In genomic region chr2:126661702-126662465, GRCh38 we compare ENCODE assay signal across 13 cellular contexts. TPM values are rescaled to one million over a fixed set of nuclear protein-coding genes. Genes with fewer than 3 reads are reported as not detected.
A peak's percentile ranks its signal among the peaks of the same experiment; 100 is the strongest.
DNase-seq lines count a peak whose midpoint lies in the region; ATAC-seq, FAIRE-seq and TF ChIP-seq lines count a peak whose summit lies in the region.
"Had no signal": no experiment of that assay in that cellular context is flagged by ENCODE, and none has a peak within 500 bp of the region (broad histone marks: within the 10 kb centered on the region; RNA-seq: fewer than 3 reads in every experiment).

No MANE protein-coding gene starts in this region.

- H2BK12ac ChIP-seq in H9 (ENCODE audit: insufficient read length, low read depth, low read length), result no peak overlapping the region

- H3K36me3 ChIP-seq in small intestine (ENCODE audit: control insufficient read depth in 2 of 2, insufficient read depth in 2 of 2, low read length in 2 of 2), result no peaks in the 10 kb centered on the region
- H3K36me3 ChIP-seq: left lung had no signal

- no peak overlapping the region for H2AK5ac ChIP-seq in H9 (ENCODE audit: insufficient read length, low read length)

- no peak overlapping the region for H2BK20ac ChIP-seq in H9 (ENCODE audit: low read depth, low read length, poor library complexity, severe bottlenecking)

- no peak overlapping the region for H3K4ac ChIP-seq in H9 (ENCODE audit: low read depth, low read length)

- no peak overlapping the region for H3K18ac ChIP-seq in H9 (ENCODE audit: insufficient read length, low read depth, low read length)

- H2AFZ ChIP-seq in H9 (ENCODE audit: low read length), result no peak overlapping the region

- 0 out of 2 replicates have a peak, but pooled peaks cover 2% of the 10 kb centered on the region for H3K79me2 ChIP-seq in H9 (ENCODE audit: insufficient read depth, low read length)

- H3K23me2 ChIP-seq in H9 (ENCODE audit: insufficient read length, low read depth, low read length, poor library complexity, severe bottlenecking), result peaks cover 5% of the 10 kb centered on the region

- no peak overlapping the region for H3K23ac ChIP-seq in H9 (ENCODE audit: insufficient read length, low read depth, low read length)

- no peak overlapping the region for H3K56ac ChIP-seq in H9 (ENCODE audit: insufficient read length, low read depth, low read length)

- POLR2A ChIA-PET in activated CD4-positive, alpha-beta T cell treated with anti-CD3 and anti-CD28 coated beads for 36 hours (lab: Charles Lee), result no interaction called here
- POLR2A ChIA-PET in T-cell (lab: Charles Lee), result interaction anchor here in 1 of 2 donors (0.5 kb wide), 1 partner anchor 112 kb away, joined by 3 read pairs; no protein-coding TSS in a partner anchor
- POLR2A ChIA-PET in GM10248 (lab: Yijun Ruan, JAX), result no interaction called here

- no peaks in the 10 kb centered on the region for H3K79me1 ChIP-seq in H9 (ENCODE audit: insufficient read depth, low read depth, low read length, poor library complexity, severe bottlenecking)

- no peak overlapping the region for H4K8ac ChIP-seq in H9 (replicated peaks; ENCODE audit: insufficient read length, low read depth, low read length)

- H3K4me3 Mint-ChIP-seq in activated CD4-positive, alpha-beta T cell treated with anti-CD3 and anti-CD28 coated beads for 36 hours, result peak overlapping the region; percentile 57
- H3K4me3 Mint-ChIP-seq in T-cell (peak overlapping the region; percentile 59 to 96 (median 68)), H9 (no peak overlapping the region)
- no peak overlapping the region for H3K4me3 Mint-ChIP-seq in dendritic cell treated with granulocyte-macrophage colony-stimulating factor and Interleukin-4, amounts not matched to agents 40 ng/mL and 50 ng/mL, for 4 days

- H4K20me1 ChIP-seq in H9 (ENCODE audit: control insufficient read depth, insufficient read depth, insufficient read length), result no peaks in the 10 kb centered on the region

- no peak overlapping the region for H4K91ac ChIP-seq in H9 (ENCODE audit: insufficient read length, low read depth, low read length)

- DNase-seq in activated CD4-positive, alpha-beta T cell treated with anti-CD3 and anti-CD28 coated beads for 36 hours, result no peak
- no peak for DNase-seq in activated CD4-positive, alpha-beta T cell treated with anti-CD3 and anti-CD28 coated beads, Interleukin-2, amount 50 U/mL, for 1 hour
- DNase-seq in T-cell, result no peak
- no peak for DNase-seq in small intestine
- DNase-seq in GM10248 (ENCODE audit: extremely low spot score), result no peak
- no peak for DNase-seq in H9
- DNase-seq: 8988T, foreskin melanocyte, left lung, NCI-H1092 treated with DMSO at 0.1 percent for 48 hours had no signal

- H3K9ac ChIP-seq in H9 (ENCODE audit: extremely low read depth, insufficient read length, low read length), result no peak overlapping the region

- H2BK120ac ChIP-seq in H9 (ENCODE audit: low read depth, low read length, poor library complexity, severe bottlenecking), result no peak overlapping the region

- FAIRE-seq in small intestine (lab: Jason Lieb, UNC), result no peak
- FAIRE-seq: colon had no signal

- H3K4me1 Mint-ChIP-seq in activated CD4-positive, alpha-beta T cell treated with anti-CD3 and anti-CD28 coated beads for 36 hours, result peaks cover 87% of the 10 kb centered on the region
- H3K4me1 Mint-ChIP-seq in T-cell, result peaks cover 91 to 100% (median 97%) of the 10 kb centered on the region in 3 donors
- peaks cover 88% of the 10 kb centered on the region for H3K4me1 Mint-ChIP-seq in dendritic cell treated with granulocyte-macrophage colony-stimulating factor and Interleukin-4, amounts not matched to agents 40 ng/mL and 50 ng/mL, for 4 days (ENCODE audit: low read depth)
- H3K4me1 Mint-ChIP-seq in H9, result peaks cover 37 to 38% of the 10 kb centered on the region in 2 experiments

- no peak overlapping the region for H2BK5ac ChIP-seq in H9 (ENCODE audit: insufficient read length, low read length)

- no peak for ATAC-seq in activated CD4-positive, alpha-beta T cell treated with anti-CD3 and anti-CD28 coated beads for 36 hours
- ATAC-seq in T-cell (replicated peaks in 1 of 4) (no peak), HG03196 (IDR thresholded peaks at IDR 0.05; ENCODE audit: unreplicated experiment) (no peak)
- ATAC-seq: left lung had no signal

- peak overlapping the region; percentile 91 for H3K27ac Mint-ChIP-seq in activated CD4-positive, alpha-beta T cell treated with anti-CD3 and anti-CD28 coated beads for 36 hours
- H3K27ac Mint-ChIP-seq in T-cell (peak overlapping the region; percentile 98 to 99), H9 (no peak overlapping the region)
- peak overlapping the region; percentile 64 for H3K27ac Mint-ChIP-seq in dendritic cell treated with granulocyte-macrophage colony-stimulating factor and Interleukin-4, amounts not matched to agents 40 ng/mL and 50 ng/mL, for 4 days

- H3K9me3 Mint-ChIP-seq in activated CD4-positive, alpha-beta T cell treated with anti-CD3 and anti-CD28 coated beads for 36 hours (ENCODE audit: low read depth), result no peaks in the 10 kb centered on the region
- H3K9me3 Mint-ChIP-seq in T-cell (no peaks in the 10 kb centered on the region), H9 (no peaks in the 10 kb centered on the region)
- no peaks in the 10 kb centered on the region for H3K9me3 Mint-ChIP-seq in dendritic cell treated with granulocyte-macrophage colony-stimulating factor and Interleukin-4, amounts not matched to agents 40 ng/mL and 50 ng/mL, for 4 days

- intact Hi-C loops in activated CD4-positive, alpha-beta T cell treated with anti-CD3 and anti-CD28 coated beads for 36 hours (cut with DNase I, micrococcal nuclease), result loop anchor here in 1 of 2 experiments (10.0 kb wide), 2 partner anchors 753 to 1363 kb away; partner anchors contain the start of genes PROC and SAP130
- intact Hi-C loops in dendritic cell treated with granulocyte-macrophage colony-stimulating factor and Interleukin-4, amounts not matched to agents 40 ng/mL and 50 ng/mL, for 4 days (cut with micrococcal nuclease), result no loop called here

- no peaks in the 10 kb centered on the region for H3K27me3 ChIP-seq in small intestine (ENCODE audit: control insufficient read depth in 2 of 2, insufficient read depth in 2 of 2, low read length in 2 of 2)
- H3K27me3 ChIP-seq in H9 (ENCODE audit: insufficient read depth, low read length), result no peaks in the 10 kb centered on the region
- H3K27me3 ChIP-seq: left lung had no signal

- no peaks in the 10 kb centered on the region for H3K27me3 Mint-ChIP-seq in activated CD4-positive, alpha-beta T cell treated with anti-CD3 and anti-CD28 coated beads for 36 hours
- H3K27me3 Mint-ChIP-seq in T-cell (no peaks in the 10 kb centered on the region), H9 (ENCODE audit: low read depth) (peaks cover 5% of the 10 kb centered on the region; the same call in 1 of the 2 replicates)
- peaks cover 2% of the 10 kb centered on the region for H3K27me3 Mint-ChIP-seq in dendritic cell treated with granulocyte-macrophage colony-stimulating factor and Interleukin-4, amounts not matched to agents 40 ng/mL and 50 ng/mL, for 4 days

- no peak overlapping the region for H3T11ph ChIP-seq in H9 (ENCODE audit: low read length)

- WGBS in small intestine, 3 donors, result 83 to 89% (median 86%) methylated on average over 10 of the region's 10 CpGs
- whole genome bisulfite sequencing in H9 (ENCODE audit: extremely low coverage, insufficient read length, low lambda C conversion rate), result no CpG with 5 or more reads among the region's 10 CpGs

- peaks cover 62% of the 10 kb centered on the region for H3K36me3 Mint-ChIP-seq in activated CD4-positive, alpha-beta T cell treated with anti-CD3 and anti-CD28 coated beads for 36 hours (ENCODE audit: low read depth)
- H3K36me3 Mint-ChIP-seq in T-cell (peaks cover 15% of the 10 kb centered on the region), H9 (ENCODE audit: insufficient read depth in 1 of 3, low read depth in 3 of 3) (no peaks in the 10 kb centered on the region; a peak in 1 of 7 replicates)
- no peaks in the 10 kb centered on the region for H3K36me3 Mint-ChIP-seq in dendritic cell treated with granulocyte-macrophage colony-stimulating factor and Interleukin-4, amounts not matched to agents 40 ng/mL and 50 ng/mL, for 4 days (ENCODE audit: low read depth)

- CTCF ChIA-PET in activated CD4-positive, alpha-beta T cell treated with anti-CD3 and anti-CD28 coated beads for 36 hours (lab: Charles Lee), result interaction anchor here (0.6 to 1.1 kb wide), 2 partner anchors 115 to 263 kb away, joined by 3 to 4 read pairs; no protein-coding TSS in a partner anchor
- CTCF ChIA-PET in T-cell (lab: Charles Lee) (no interaction called here), GM10248 (lab: Yijun Ruan, JAX) (interaction anchor here (1.0 to 1.3 kb wide), 3 partner anchors 12 to 28 kb away, joined by 3 read pairs; no protein-coding TSS in a partner anchor)

- H3K4me1 ChIP-seq in small intestine (ENCODE audit: control insufficient read depth in 2 of 2, insufficient read depth in 1 of 2, low read depth in 1 of 2, low read length in 1 of 2) (no peaks in the 10 kb centered on the region), H9 (ENCODE audit: insufficient read depth, low read length) (peaks cover 5% of the 10 kb centered on the region)

- TF ChIP-seq CTCF in GM10248 (IDR thresholded peaks at IDR 0.05; ENCODE audit: control extremely low read depth, extremely low read depth, low read depth, missing control alignments), result no peak
- TF ChIP-seq CTCF in H9 (conservative IDR thresholded peaks at IDR 0.05), result no peak

- H3K14ac ChIP-seq in H9 (ENCODE audit: insufficient read depth, low read length), result no peak overlapping the region

- H3K27ac ChIP-seq in small intestine (ENCODE audit: low read depth in 1 of 2, low read length in 1 of 2) (peak overlapping the region; percentile 1 to 57), H9 (ENCODE audit: insufficient read length, low read depth, low read length) (no peak overlapping the region)

- no peak overlapping the region for H4K5ac ChIP-seq in H9 (ENCODE audit: insufficient read length, low read depth, low read length)

- H2BK15ac ChIP-seq in H9 (ENCODE audit: low read depth, low read length), result no peak overlapping the region

- H3K4me2 ChIP-seq in H9 (ENCODE audit: insufficient read depth, insufficient read length, low read length), result no peak overlapping the region

- no peaks in the 10 kb centered on the region for H3K9me3 ChIP-seq in small intestine (ENCODE audit: control insufficient read depth, low read depth)
- H3K9me3 ChIP-seq in H9 (ENCODE audit: control insufficient read depth, low read depth, low read length), result no peaks in the 10 kb centered on the region
- H3K9me3 ChIP-seq: left lung had no signal

- no peak overlapping the region for H3K4me3 ChIP-seq in small intestine (ENCODE audit: low read depth in 1 of 2, low read length in 2 of 2)
- H3K4me3 ChIP-seq: left lung had no signal

RNA-seq across cellular contexts. Expression of gene GYPC, which starts 5.9 kb away (rescaled TPM):
- total RNA-seq in activated CD4-positive, alpha-beta T cell treated with anti-CD3 and anti-CD28 coated beads for 36 hours, result 100 to 1,000 TPM; 143 to 187 TPM
- total RNA-seq in T-cell (100 to 1,000 TPM; 109 to 137 (median 116) TPM), H9 (2021) (13.6 and 14.0 TPM in 2 replicates)
- polyA plus RNA-seq in small intestine, result 10 to 100 TPM in 2 of 3 donors, 1 to 10 TPM in 1; 4.5 to 50.5 (median 43.9) TPM

Comparison
In these comparisons a context has a peak if more than half of its experiments do, and no peak if none do; other contexts are left out.
1. H3K27ac Mint-ChIP-seq: peak in activated CD4-positive, alpha-beta T cell treated with anti-CD3 and anti-CD28 coated beads for 36 hours (single experiment), T-cell (2 of 2) and dendritic cell treated with granulocyte-macrophage colony-stimulating factor and Interleukin-4, amounts not matched to agents 40 ng/mL and 50 ng/mL, for 4 days (single experiment); none in H9 (0 of 3).
2. H3K4me3 Mint-ChIP-seq: peak in activated CD4-positive, alpha-beta T cell treated with anti-CD3 and anti-CD28 coated beads for 36 hours (single experiment) and T-cell (3 of 3); none in dendritic cell treated with granulocyte-macrophage colony-stimulating factor and Interleukin-4, amounts not matched to agents 40 ng/mL and 50 ng/mL, for 4 days (single experiment) and H9 (0 of 2).
3. CTCF ChIA-PET loops: an anchor here in activated CD4-positive, alpha-beta T cell treated with anti-CD3 and anti-CD28 coated beads for 36 hours (0.6 to 1.1 kb wide) and GM10248 (1.0 to 1.3 kb wide); none called in T-cell.